In the genomic region with DNA sequence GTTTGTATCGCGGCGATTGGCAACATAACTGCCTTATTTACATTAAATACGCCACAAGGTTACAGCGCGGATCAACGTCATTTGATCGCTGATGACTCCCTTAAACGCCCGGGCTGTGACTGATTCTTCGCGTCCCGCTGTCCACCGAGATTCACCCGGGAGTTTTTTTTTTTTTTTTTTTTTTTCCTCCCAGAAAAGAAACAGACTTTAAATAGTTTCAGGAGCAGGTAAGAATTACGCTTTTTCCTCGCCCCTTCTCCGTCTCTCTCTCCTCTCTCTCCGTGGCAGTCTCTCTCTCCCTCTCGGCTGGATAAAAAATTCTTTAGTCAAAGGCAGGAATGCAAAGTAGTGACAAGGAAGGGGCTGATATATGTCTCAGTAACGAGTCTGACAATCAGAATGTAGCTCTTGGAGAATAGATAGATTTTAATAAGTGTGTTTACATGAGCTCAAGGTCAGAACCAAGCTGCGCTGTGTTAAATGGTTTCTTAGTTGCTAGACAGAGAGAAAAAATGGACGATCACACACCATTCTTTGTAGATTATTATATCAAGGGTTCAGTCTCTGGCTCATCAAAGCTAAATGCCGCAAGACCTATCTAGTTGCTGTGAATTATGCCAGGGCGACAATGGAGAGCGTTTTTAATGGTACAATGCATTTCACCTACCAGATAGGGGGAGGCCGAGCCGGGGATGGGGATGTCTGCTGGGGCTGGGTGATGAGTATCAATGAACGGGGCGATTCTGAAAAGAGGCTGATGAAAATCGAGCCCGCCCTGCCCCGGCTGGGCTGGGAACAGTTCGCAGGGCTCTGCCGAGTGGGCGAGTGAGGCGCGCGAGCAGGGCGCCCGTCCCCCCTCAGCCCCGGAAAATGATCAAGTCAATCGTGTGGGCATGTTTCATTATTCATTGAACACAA, we compare ENCODE assay signal across 8 cellular contexts.
DNase-seq lines count a peak whose midpoint lies in the region; ATAC-seq and TF ChIP-seq lines count a peak whose summit lies in the region.

No MANE protein-coding gene starts in this region.

- peak; percentile 82 for DNase-seq in DMS79 treated with DMSO at 0.1 percent for 48 hours (lab: John Stamatoyannopoulos, UW)
- peak; percentile 61 for DNase-seq in NCI-H748 treated with DMSO at 0.1 percent for 48 hours (lab: John Stamatoyannopoulos, UW)
- no peak for DNase-seq in endothelial cell (ENCODE audit: low spot score)
- DNase-seq in putamen (ENCODE audit: low spot score) = peak; percentile 55
- DNase-seq in NCI-H524 treated with DMSO at 0.1 percent for 48 hours (lab: John Stamatoyannopoulos, UW) = no peak
- no peak for DNase-seq in NCI-H2196 (lab: John Stamatoyannopoulos, UW; ENCODE audit: unreplicated experiment)

- no peak for TF ChIP-seq CTCF in endothelial cell (IDR thresholded peaks at IDR 0.05; ENCODE audit: unreplicated experiment)

- peaks cover 30% of the 10 kb centered on the region for H3K4me1 Mint-ChIP-seq in endothelial cell (ENCODE audit: unreplicated experiment)

- peak overlapping the region; percentile 76 for H3K4me3 Mint-ChIP-seq in endothelial cell (ENCODE audit: unreplicated experiment)

- H3K9me3 Mint-ChIP-seq in endothelial cell (ENCODE audit: unreplicated experiment) = no peaks in the 10 kb centered on the region

- peaks cover 25% of the 10 kb centered on the region for H3K27me3 Mint-ChIP-seq in endothelial cell (ENCODE audit: unreplicated experiment)

- peaks cover 5% of the 10 kb centered on the region for H3K36me3 Mint-ChIP-seq in endothelial cell (ENCODE audit: low read depth, unreplicated experiment)

- H3K27ac Mint-ChIP-seq in endothelial cell (ENCODE audit: unreplicated experiment) = no peak overlapping the region

- no peak for ATAC-seq in HG02588 (IDR thresholded peaks at IDR 0.05; ENCODE audit: unreplicated experiment)
- no peak for ATAC-seq in HG03108 (IDR thresholded peaks at IDR 0.05; ENCODE audit: unreplicated experiment)

Comparison
In these comparisons a context has a peak if more than half of its experiments do, and no peak if none do; other contexts are left out.
1. DNase-seq: peak in DMS79 treated with DMSO at 0.1 percent for 48 hours (single experiment), NCI-H748 treated with DMSO at 0.1 percent for 48 hours (single experiment) and putamen (single experiment); none in endothelial cell (single experiment), NCI-H524 treated with DMSO at 0.1 percent for 48 hours (single experiment) and NCI-H2196 (single experiment).